Comparison of ENCODE assay signal across 8 cellular contexts in the genomic region with DNA sequence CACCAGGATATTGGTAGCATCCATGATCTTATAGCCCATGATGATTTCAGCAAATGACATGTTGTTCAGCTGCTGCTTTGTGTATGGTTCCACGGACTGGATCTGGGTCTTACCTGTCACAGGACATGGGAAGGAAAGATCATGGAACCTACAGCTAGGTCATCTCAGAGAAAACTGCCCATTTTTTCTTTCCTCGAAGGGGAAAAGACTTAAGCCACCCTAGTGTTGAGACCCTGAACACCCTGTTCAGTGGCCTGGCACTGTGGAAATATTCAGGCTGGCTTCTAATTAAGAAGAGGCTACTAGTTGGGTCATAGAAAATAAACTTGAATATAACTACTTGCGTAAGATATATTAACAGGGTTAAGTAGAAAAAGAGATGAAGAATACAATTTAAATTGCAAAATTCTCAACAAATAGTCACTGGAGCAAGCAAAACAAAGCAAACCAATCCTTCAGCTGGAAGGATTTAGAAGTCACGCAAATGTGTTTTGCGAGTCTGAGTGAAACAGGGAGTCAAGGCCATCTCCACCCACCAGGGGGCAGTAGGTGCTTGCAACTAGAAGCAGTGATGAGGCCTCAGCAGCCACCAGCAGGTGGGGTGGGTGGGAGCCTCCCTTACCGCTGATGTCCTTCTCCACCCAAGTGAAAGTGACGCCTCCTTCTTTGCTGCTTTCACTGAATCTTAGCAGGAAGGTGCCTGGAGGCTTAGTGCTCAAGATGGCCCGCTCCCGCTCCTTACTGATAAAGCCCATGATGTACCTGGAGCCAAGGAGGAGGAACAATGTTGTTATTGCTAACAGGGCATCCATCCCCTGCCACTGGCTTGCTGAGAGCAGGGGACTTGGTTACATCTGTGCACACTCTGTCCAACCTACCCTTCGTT. TPM values are rescaled to one million over a fixed set of nuclear protein-coding genes. Genes with fewer than 3 reads are reported as not detected.
DNase-seq lines count a peak whose midpoint lies in the region; ATAC-seq, FAIRE-seq and TF ChIP-seq lines count a peak whose summit lies in the region.

No MANE protein-coding gene starts in this region.

- H3K4me2 ChIP-seq in mammary epithelial cell (ENCODE audit: insufficient read depth, low read depth, low read length), result no peak overlapping the region
- H3K4me2 ChIP-seq in keratinocyte (ENCODE audit: control insufficient read depth, extremely low read depth, insufficient read depth, low read depth, low read length), result no peak overlapping the region

- H3K4me3 ChIP-seq in mammary epithelial cell (replicated peaks in 1 of 3; ENCODE audit: insufficient read depth in 1 of 3, low read depth in 2 of 3, low read length in 3 of 3) (no peak overlapping the region), keratinocyte (ENCODE audit: control insufficient read depth in 2 of 3, extremely low read depth in 1 of 3, insufficient read depth in 2 of 3, low read depth in 1 of 3, low read length in 3 of 3) (no peak overlapping the region)

- ATAC-seq in HG03139 (IDR thresholded peaks at IDR 0.05; ENCODE audit: unreplicated experiment), result peak; percentile 54
- no peak for ATAC-seq in HG02938 (IDR thresholded peaks at IDR 0.05; ENCODE audit: unreplicated experiment)

- TF ChIP-seq CTCF in mammary epithelial cell (conservative IDR thresholded peaks at IDR 0.05 in 1 of 2, IDR thresholded peaks at IDR 0.05 in 1 of 2; ENCODE audit: extremely low read depth in 1 of 2, insufficient read depth in 1 of 2, low read depth in 1 of 2, low read length in 2 of 2) (peak; percentile 100), keratinocyte (optimal IDR thresholded peaks at IDR 0.05 in 1 of 3, IDR thresholded peaks at IDR 0.05 in 1 of 3, conservative IDR thresholded peaks at IDR 0.05 in 1 of 3; ENCODE audit: extremely low read depth in 1 of 3, insufficient read depth in 2 of 3, low read length in 3 of 3) (peak; percentile 100)

- dilution Hi-C loops in mammary epithelial cell (cut with HindIII; ENCODE audit: low sequenced_read_pairs) (no loop called here), keratinocyte (cut with MboI; ENCODE audit: extremely low pct_ligation_motif_present, low sequenced_read_pairs) (loop anchor here (25.0 kb wide), 1 partner anchor 190 kb away; no protein-coding TSS in a partner anchor)

- H4K20me1 ChIP-seq in mammary epithelial cell (ENCODE audit: insufficient read depth, low read length) (no peaks in the 10 kb centered on the region), keratinocyte (ENCODE audit: control insufficient read depth, extremely low read depth, insufficient read depth, low read length) (no peaks in the 10 kb centered on the region)

- H2AFZ ChIP-seq in mammary epithelial cell (ENCODE audit: low read depth, low read length) (no peak overlapping the region), keratinocyte (ENCODE audit: control insufficient read depth, low read length) (no peak overlapping the region)

- in situ Hi-C loops in mammary epithelial cell (cut with MboI; ENCODE audit: low sequenced_read_pairs in 2 of 2), result loop anchor here (5.0 to 10.0 kb wide), 4 partner anchors 80 to 205 kb away; no protein-coding TSS in a partner anchor

- no peak overlapping the region for H3K27ac ChIP-seq in mammary epithelial cell (ENCODE audit: insufficient read depth, low read depth, low read length)
- no peak overlapping the region for H3K27ac ChIP-seq in keratinocyte (ENCODE audit: control insufficient read depth, insufficient read depth, low read length)

- TSS peak; percentile 17 for BruUV-seq in mammary epithelial cell (replicated peaks; lab: Mats Ljungman, UMichigan)

- FAIRE-seq in keratinocyte (lab: Jason Lieb, UNC), result peak; percentile 87

- H3K9me1 ChIP-seq in keratinocyte (ENCODE audit: control insufficient read depth, extremely low read depth, insufficient read depth, low read length), result peaks cover 2% of the 10 kb centered on the region

- H3K4me1 ChIP-seq in mammary epithelial cell (ENCODE audit: insufficient read depth, low read length), result peaks cover 29% of the 10 kb centered on the region
- H3K4me1 ChIP-seq in keratinocyte (ENCODE audit: control insufficient read depth, extremely low read depth, insufficient read depth, low read length), result peaks cover 32% of the 10 kb centered on the region

- peaks cover 16% of the 10 kb centered on the region for H3K36me3 ChIP-seq in mammary epithelial cell (ENCODE audit: insufficient read depth, low read length)
- H3K36me3 ChIP-seq in keratinocyte (ENCODE audit: control insufficient read depth in 2 of 2, extremely low read depth in 1 of 2, insufficient read depth in 2 of 2, low read length in 2 of 2), result peaks cover 25 to 51% of the 10 kb centered on the region in 2 experiments

- WGBS in mammary epithelial cell (ENCODE audit: low coverage, missing lambda C conversion rate), result 19% methylated on average over 10 of the region's 10 CpGs

- CTCF ChIA-PET in mammary epithelial cell (lab: Charles Lee; ENCODE audit: low non-redundant PET), result no interaction called here

- H3K9ac ChIP-seq in mammary epithelial cell (ENCODE audit: insufficient read depth, low read length) (no peak overlapping the region), keratinocyte (ENCODE audit: control insufficient read depth, extremely low read depth, insufficient read depth, low read length) (no peak overlapping the region)

- intact Hi-C loops in mammary epithelial cell (cut with micrococcal nuclease), result loop anchor here (1.0 to 2.0 kb wide), 5 partner anchors 84 to 205 kb away; partner anchors contain the start of gene ATP6V0A1

- peak; percentile 74 for DNase-seq in GM04503 (ENCODE audit: low read depth)
- DNase-seq in NCI-H446 (lab: John Stamatoyannopoulos, UW), result peak; percentile 86 to 91
- peak; percentile 89 to 95 (median 94) for DNase-seq in activated CD4-positive, CD25-positive, alpha-beta regulatory T cell (lab: John Stamatoyannopoulos, UW)
- DNase-seq in mammary epithelial cell, result peak; percentile 78
- peak; percentile 72 for DNase-seq in keratinocyte (ENCODE audit: low read depth, low spot score)
- peak; percentile 90 to 94 for DNase-seq in stimulated activated CD4-positive, alpha-beta T cell treated with anti-CD3 and anti-CD28 coated beads, Interleukin-1b, Interleukin-23, amount 100 ng/mL, for 1 hour (ENCODE audit: low read depth in 2 of 2)

- no peaks in the 10 kb centered on the region for H3K79me2 ChIP-seq in mammary epithelial cell (ENCODE audit: insufficient read depth, low read length)
- H3K79me2 ChIP-seq in keratinocyte (ENCODE audit: control insufficient read depth, insufficient read depth, low read length), result no peaks in the 10 kb centered on the region

- H3K27me3 ChIP-seq in mammary epithelial cell (ENCODE audit: insufficient read depth, low read length) (no peaks in the 10 kb centered on the region), keratinocyte (ENCODE audit: control insufficient read depth, extremely low read depth, insufficient read depth, low read length) (no peaks in the 10 kb centered on the region)

- no peaks in the 10 kb centered on the region for H3K9me3 ChIP-seq in mammary epithelial cell (replicated peaks; ENCODE audit: insufficient read depth, low read length)
- H3K9me3 ChIP-seq in keratinocyte (ENCODE audit: control insufficient read depth, low read depth, low read length), result no peaks in the 10 kb centered on the region

RNA-seq across cellular contexts. Expression of gene STAT5A, which starts 34.3 kb away (rescaled TPM):
- total RNA-seq in mammary epithelial cell, result 10 to 100 TPM in 1 of 2 donors, 1 to 10 TPM in 1; 1.7 to 10.5 TPM
- polyA plus RNA-seq in mammary epithelial cell (1.2 TPM), keratinocyte (0.28 to 0.53 TPM (median 0.51 TPM) in 3 replicates)
- polyA minus RNA-seq in mammary epithelial cell (5.2 TPM), keratinocyte (0.43 to 2.8 TPM (median 0.77 TPM) in 3 replicates)
- polyA plus RNA-seq in keratinocyte (2011; ENCODE audit: low read depth), result 1.7 TPM
- polyA plus RNA-seq in keratinocyte (2011; cell fraction: cytosol; rRNA removed), result 0.32 and 0.61 TPM in 2 replicates
- polyA plus RNA-seq in keratinocyte (2011; cell fraction: nucleus; rRNA removed), result 0.64 and 1.2 TPM in 2 replicates
- polyA plus RNA-seq in keratinocyte (2012; ENCODE audit: low replicate concordance), result 0.39 and 2.2 TPM in 2 replicates
- polyA minus RNA-seq in keratinocyte (2011; cell fraction: cytosol; rRNA and poly(A)+ RNA removed), result 1.2 TPM
- polyA minus RNA-seq in keratinocyte (2011; cell fraction: nucleus; rRNA and poly(A)+ RNA removed), result 0.74 and 3.1 TPM in 2 replicates

RNA-seq across cellular contexts. Expression of gene STAT5B, which starts 46.4 kb away (rescaled TPM):
- total RNA-seq in mammary epithelial cell, result 10 to 100 TPM; 20.0 to 20.5 TPM
- polyA plus RNA-seq in mammary epithelial cell (13.3 TPM), keratinocyte (10.9 to 16.1 TPM (median 12.4 TPM) in 3 replicates)
- polyA minus RNA-seq in mammary epithelial cell (82.6 TPM), keratinocyte (11.5 to 18.1 TPM (median 13.1 TPM) in 3 replicates)
- polyA plus RNA-seq in keratinocyte (2011; ENCODE audit: low read depth), result 7.1 TPM
- polyA plus RNA-seq in keratinocyte (2011; cell fraction: cytosol; rRNA removed), result 7.8 and 11.7 TPM in 2 replicates
- polyA plus RNA-seq in keratinocyte (2011; cell fraction: nucleus; rRNA removed), result 30.5 and 32.6 TPM in 2 replicates
- polyA plus RNA-seq in keratinocyte (2012; ENCODE audit: low replicate concordance), result 8.2 and 9.9 TPM in 2 replicates
- polyA minus RNA-seq in keratinocyte (2011; cell fraction: cytosol; rRNA and poly(A)+ RNA removed), result 16.9 TPM
- polyA minus RNA-seq in keratinocyte (2011; cell fraction: nucleus; rRNA and poly(A)+ RNA removed), result 11.2 and 13.8 TPM in 2 replicates
